ENCODE assay signal across 8 cellular contexts in the genomic region with DNA sequence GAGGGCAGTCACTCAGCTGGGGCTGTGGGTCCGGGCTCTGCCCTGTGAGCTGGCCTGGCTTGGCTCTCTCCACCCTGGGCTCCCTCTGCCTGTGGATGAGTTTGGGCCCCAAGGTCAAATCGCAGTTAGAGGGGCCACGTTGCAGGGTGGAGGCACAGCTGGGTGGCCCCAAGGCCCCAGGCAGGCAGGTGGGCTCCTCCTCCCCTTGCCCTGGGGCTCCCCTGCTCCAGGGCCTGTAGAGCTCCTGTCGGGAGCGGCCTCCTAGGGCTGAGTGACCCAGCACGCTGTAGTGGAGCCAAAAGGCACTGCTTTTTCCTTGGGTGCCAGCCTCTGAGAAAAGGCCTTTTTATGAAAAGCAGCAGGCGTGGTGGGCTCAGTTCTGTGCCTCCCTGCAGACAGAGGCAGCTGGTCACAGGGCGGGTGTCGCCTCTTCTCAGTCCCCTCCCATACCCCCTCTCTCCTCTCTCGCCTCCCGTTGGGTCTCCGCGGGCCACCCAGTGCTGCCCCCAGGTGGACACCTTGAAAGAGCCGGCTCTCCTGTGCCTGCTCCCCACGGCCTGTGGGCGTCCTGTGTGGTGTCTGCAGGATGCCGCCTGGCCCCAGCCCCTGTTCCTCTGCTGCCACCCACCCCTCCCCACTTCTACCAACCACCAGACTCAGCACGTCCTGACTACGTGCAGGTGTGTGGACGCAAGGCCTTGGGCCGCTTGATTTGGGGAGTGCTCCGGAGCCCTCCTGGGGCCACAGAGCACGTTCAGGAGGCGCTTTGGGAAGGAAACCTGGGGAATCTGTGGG. TPM values are rescaled to one million over a fixed set of nuclear protein-coding genes. Genes with fewer than 3 reads are reported as not detected.
A peak's percentile ranks its signal among the peaks of the same experiment; 100 is the strongest.
DNase-seq lines count a peak whose midpoint lies in the region; ATAC-seq and TF ChIP-seq lines count a peak whose summit lies in the region.

No MANE protein-coding gene starts in this region.

- H3K36me3 Mint-ChIP-seq in activated CD8-positive, alpha-beta T cell treated with anti-CD3 and anti-CD28 coated beads for 36 hours (ENCODE audit: low read depth) = peaks cover 36% of the 10 kb centered on the region
- H3K36me3 Mint-ChIP-seq in endothelial cell (ENCODE audit: low read depth, unreplicated experiment) = peaks cover 31% of the 10 kb centered on the region
- peaks cover 8 to 42% (median 25%) of the 10 kb centered on the region in 5 donors for H3K36me3 Mint-ChIP-seq in naive thymus-derived CD4-positive, alpha-beta T cell

- peaks cover 25% of the 10 kb centered on the region for H3K4me1 Mint-ChIP-seq in activated CD8-positive, alpha-beta T cell treated with anti-CD3 and anti-CD28 coated beads for 36 hours (ENCODE audit: low read depth)
- peaks cover 17% of the 10 kb centered on the region for H3K4me1 Mint-ChIP-seq in endothelial cell (ENCODE audit: unreplicated experiment)
- H3K4me1 Mint-ChIP-seq in naive thymus-derived CD4-positive, alpha-beta T cell = peaks cover 7 to 30% (median 19%) of the 10 kb centered on the region in 7 donors

- H3K27me3 ChIP-seq in naive thymus-derived CD4-positive, alpha-beta T cell (ENCODE audit: control insufficient read depth in 2 of 2, insufficient read depth in 2 of 2, low read length in 2 of 2) = no peaks in the 10 kb centered on the region

- H3K27ac ChIP-seq in 22Rv1 (no peak overlapping the region), substantia nigra (ENCODE audit: low read depth, low read length, poor library complexity, severe bottlenecking) (no peak overlapping the region)
- H3K27ac ChIP-seq in naive thymus-derived CD4-positive, alpha-beta T cell (ENCODE audit: low read depth, low read length) = no peak overlapping the region

- CTCF ChIA-PET in activated CD8-positive, alpha-beta T cell treated with anti-CD3 and anti-CD28 coated beads for 36 hours (lab: Charles Lee) = interaction anchor here (0.9 to 1.6 kb wide), 6 partner anchors 13 to 260 kb away, joined by 3 to 6 read pairs (median 4); a partner anchor contains a TSS
- CTCF ChIA-PET in naive thymus-derived CD4-positive, alpha-beta T cell (lab: Charles Lee) = interaction anchor here (0.8 to 1.2 kb wide), 3 partner anchors 124 to 145 kb away, joined by 4 to 7 read pairs (median 4); no protein-coding TSS in a partner anchor

- H3K36me3 ChIP-seq in naive thymus-derived CD4-positive, alpha-beta T cell (ENCODE audit: control insufficient read depth in 2 of 3, insufficient read depth in 3 of 3, low read length in 3 of 3) = peaks cover 0 to 47% (median 3%) of the 10 kb centered on the region in 3 experiments

- ATAC-seq in activated CD8-positive, alpha-beta T cell treated with anti-CD3 and anti-CD28 coated beads for 36 hours = peak; percentile 88
- peak; percentile 93 for ATAC-seq in naive thymus-derived CD4-positive, alpha-beta T cell

- H3K4me3 ChIP-seq in GM12875 (ENCODE audit: low read depth, low read length) = no peak overlapping the region
- H3K4me3 ChIP-seq in naive thymus-derived CD4-positive, alpha-beta T cell (ENCODE audit: low read length) = no peak overlapping the region

- peaks cover 0 to 3% of the 10 kb centered on the region in 2 donors for H3K4me1 ChIP-seq in naive thymus-derived CD4-positive, alpha-beta T cell (ENCODE audit: control insufficient read depth in 2 of 2, insufficient read depth in 2 of 2, low read length in 2 of 2)

- no peaks in the 10 kb centered on the region for H3K27me3 Mint-ChIP-seq in activated CD8-positive, alpha-beta T cell treated with anti-CD3 and anti-CD28 coated beads for 36 hours
- peaks cover 10% of the 10 kb centered on the region for H3K27me3 Mint-ChIP-seq in endothelial cell (ENCODE audit: unreplicated experiment)
- H3K27me3 Mint-ChIP-seq in naive thymus-derived CD4-positive, alpha-beta T cell = no peaks in the 10 kb centered on the region

- no peaks in the 10 kb centered on the region for H3K9me3 Mint-ChIP-seq in activated CD8-positive, alpha-beta T cell treated with anti-CD3 and anti-CD28 coated beads for 36 hours
- H3K9me3 Mint-ChIP-seq in endothelial cell (ENCODE audit: unreplicated experiment) = no peaks in the 10 kb centered on the region
- peaks cover 0 to 16% (median 0%) of the 10 kb centered on the region in 11 donors for H3K9me3 Mint-ChIP-seq in naive thymus-derived CD4-positive, alpha-beta T cell

- no peak overlapping the region for H3K27ac Mint-ChIP-seq in activated CD8-positive, alpha-beta T cell treated with anti-CD3 and anti-CD28 coated beads for 36 hours
- H3K27ac Mint-ChIP-seq in endothelial cell (ENCODE audit: unreplicated experiment) = no peak overlapping the region
- H3K27ac Mint-ChIP-seq in naive thymus-derived CD4-positive, alpha-beta T cell = no peak overlapping the region

- POLR2A ChIA-PET in activated CD8-positive, alpha-beta T cell treated with anti-CD3 and anti-CD28 coated beads for 36 hours (lab: Charles Lee) = interaction anchor here (0.6 to 0.9 kb wide), 3 partner anchors 12 to 90 kb away, joined by 3 to 4 read pairs (median 3); no protein-coding TSS in a partner anchor
- POLR2A ChIA-PET in naive thymus-derived CD4-positive, alpha-beta T cell (lab: Charles Lee) = no interaction called here

- intact Hi-C loops in activated CD8-positive, alpha-beta T cell treated with anti-CD3 and anti-CD28 coated beads for 36 hours (cut with micrococcal nuclease) = no loop called here
- intact Hi-C loops in naive thymus-derived CD4-positive, alpha-beta T cell (cut with micrococcal nuclease) = loop anchor here (1.0 to 2.0 kb wide), 3 partner anchors 14 to 146 kb away; a partner anchor contains a TSS

- H3K4me3 Mint-ChIP-seq in activated CD8-positive, alpha-beta T cell treated with anti-CD3 and anti-CD28 coated beads for 36 hours = no peak overlapping the region
- H3K4me3 Mint-ChIP-seq in endothelial cell (ENCODE audit: unreplicated experiment) = no peak overlapping the region
- H3K4me3 Mint-ChIP-seq in naive thymus-derived CD4-positive, alpha-beta T cell = peak overlapping the region in 1 of 10 donors; percentile 45

- H3K9me3 ChIP-seq in naive thymus-derived CD4-positive, alpha-beta T cell (ENCODE audit: control insufficient read depth in 2 of 3, low read length in 3 of 3) = no peaks in the 10 kb centered on the region

- DNase-seq in NCI-H1694 treated with DMSO at 0.1 percent for 48 hours (lab: John Stamatoyannopoulos, UW) (peak; percentile 17), endothelial cell (ENCODE audit: low spot score) (peak; percentile 86), substantia nigra (lab: John Stamatoyannopoulos, UW) (peak in 29 of 49 donors; percentile 8 to 71 (median 39)), mesenteric fat pad (ENCODE audit: low spot score) (no peak)
- peak; percentile 84 for DNase-seq in activated CD8-positive, alpha-beta T cell treated with anti-CD3 and anti-CD28 coated beads for 36 hours
- DNase-seq in naive thymus-derived CD4-positive, alpha-beta T cell = peak; percentile 56 to 75 (median 69)

- TF ChIP-seq CTCF in 22Rv1 (IDR thresholded peaks at IDR 0.05) (peak; percentile 68), GM12875 (IDR thresholded peaks at IDR 0.05; ENCODE audit: borderline replicate concordance, insufficient read depth, low read depth, low read length) (peak; percentile 80), endothelial cell (IDR thresholded peaks at IDR 0.05; ENCODE audit: unreplicated experiment) (peak; percentile 63)
- peak; percentile 88 for TF ChIP-seq CTCF in activated CD8-positive, alpha-beta T cell treated with anti-CD3 and anti-CD28 coated beads for 36 hours (IDR thresholded peaks at IDR 0.05)

RNA-seq across cellular contexts. Expression of a gene that starts 13.2 kb away (rescaled TPM):
- 10 to 100 TPM; 15.3 to 16.1 TPM for total RNA-seq in activated CD8-positive, alpha-beta T cell treated with anti-CD3 and anti-CD28 coated beads for 36 hours
- total RNA-seq in endothelial cell (ENCODE audit: unreplicated experiment) (17.5 TPM), mesenteric fat pad (9.0 TPM)
- 10 to 100 TPM; 17.8 to 26.7 (median 22.6) TPM for total RNA-seq in naive thymus-derived CD4-positive, alpha-beta T cell
- polyA plus RNA-seq in naive thymus-derived CD4-positive, alpha-beta T cell = under 1 TPM; 0.47 to 0.54 TPM

RNA-seq across cellular contexts. Expression of a gene that starts 13.6 kb away (rescaled TPM):
- 100 to 1,000 TPM; 286 to 289 TPM for total RNA-seq in activated CD8-positive, alpha-beta T cell treated with anti-CD3 and anti-CD28 coated beads for 36 hours
- total RNA-seq in endothelial cell (ENCODE audit: unreplicated experiment) (302 TPM), mesenteric fat pad (258 TPM)
- total RNA-seq in naive thymus-derived CD4-positive, alpha-beta T cell = 100 to 1,000 TPM; 125 to 301 (median 165) TPM
- 100 to 1,000 TPM; 377 to 406 TPM for polyA plus RNA-seq in naive thymus-derived CD4-positive, alpha-beta T cell

RNA-seq across cellular contexts. Expression of a gene that starts 26.0 kb away (rescaled TPM):
- total RNA-seq in activated CD8-positive, alpha-beta T cell treated with anti-CD3 and anti-CD28 coated beads for 36 hours = 10 to 100 TPM; 36.5 to 40.5 TPM
- total RNA-seq in endothelial cell (ENCODE audit: unreplicated experiment) (20.2 TPM), mesenteric fat pad (29.9 TPM)
- total RNA-seq in naive thymus-derived CD4-positive, alpha-beta T cell = 10 to 100 TPM; 20.4 to 51.5 (median 41.8) TPM
- polyA plus RNA-seq in naive thymus-derived CD4-positive, alpha-beta T cell = 10 to 100 TPM; 18.2 to 31.8 TPM

RNA-seq across cellular contexts. Expression of a gene that starts 34.5 kb away (rescaled TPM):
- 10 to 100 TPM; 33.5 to 35.6 TPM for total RNA-seq in activated CD8-positive, alpha-beta T cell treated with anti-CD3 and anti-CD28 coated beads for 36 hours
- total RNA-seq in endothelial cell (ENCODE audit: unreplicated experiment) (35.3 TPM), mesenteric fat pad (23.7 TPM)
- total RNA-seq in naive thymus-derived CD4-positive, alpha-beta T cell = 10 to 100 TPM; 39.5 to 61.5 (median 41.9) TPM
- polyA plus RNA-seq in naive thymus-derived CD4-positive, alpha-beta T cell = 1 to 10 TPM; 1.4 to 1.9 TPM
